Comparison of ENCODE assay signal across 1 cellular context in genomic region chr17:12438813-12439586, GRCh38.
TF ChIP-seq lines count a peak whose summit lies in the region.

No MANE protein-coding gene starts in this region.

TF ChIP-seq in K562, 482 proteins besides CTCF, POLR2A, EP300 and RAD21 (continued from another document and continues in another):
- TF ChIP-seq TSHZ1 (CRISPR knock-in tag; IDR thresholded peaks at IDR 0.05): peak; percentile 78; the same call in 1 of the 2 replicates
- no peak for TF ChIP-seq KLF1 (tag; IDR thresholded peaks at IDR 0.05)
- TF ChIP-seq HNRNPLL (IDR thresholded peaks at IDR 0.05; ENCODE audit: low read depth, low read length, poor library complexity, severe bottlenecking): no peak
- peak; percentile 85; the same call in 1 of the 2 replicates for TF ChIP-seq RREB1 (CRISPR knock-in tag; IDR thresholded peaks at IDR 0.05)
- no peak for TF ChIP-seq BRF1 (IDR thresholded peaks at IDR 0.05; ENCODE audit: borderline replicate concordance, extremely low read depth, insufficient read length)
- TF ChIP-seq TAF9B (IDR thresholded peaks at IDR 0.05; ENCODE audit: partially characterized antibody): peak; percentile 24
- TF ChIP-seq OTX1 (CRISPR knock-in tag; IDR thresholded peaks at IDR 0.05): no peak
- TF ChIP-seq SREBF1 (IDR thresholded peaks at IDR 0.05; ENCODE audit: borderline replicate concordance, low read depth, low read length): no peak
- no peak for TF ChIP-seq ZNF696 (CRISPR knock-in tag; conservative IDR thresholded peaks at IDR 0.05)
- no peak for TF ChIP-seq NR2F6 (CRISPR knock-in tag; IDR thresholded peaks at IDR 0.05)
- TF ChIP-seq ZNF717 (CRISPR knock-in tag; IDR thresholded peaks at IDR 0.05): no peak
- no peak for TF ChIP-seq ZFPM2 (CRISPR knock-in tag; IDR thresholded peaks at IDR 0.05)
- TF ChIP-seq GATA2 (CRISPR knock-in tag; IDR thresholded peaks at IDR 0.05): 0 out of 2 replicates have a peak, but pooled peaks have one; percentile 19
- no peak for TF ChIP-seq RBM17 (IDR thresholded peaks at IDR 0.05; ENCODE audit: borderline replicate concordance, low read depth, low read length)
- no peak for TF ChIP-seq POU5F1 (IDR thresholded peaks at IDR 0.05; ENCODE audit: borderline replicate concordance, low read depth, low read length, partially characterized antibody)
- no peak for TF ChIP-seq THAP12 (CRISPR knock-in tag; IDR thresholded peaks at IDR 0.05)
- TF ChIP-seq THAP7 (CRISPR knock-in tag; IDR thresholded peaks at IDR 0.05): no peak
- no peak for TF ChIP-seq FOXA3 (CRISPR knock-in tag; conservative IDR thresholded peaks at IDR 0.05 in 1 of 2, IDR thresholded peaks at IDR 0.05 in 1 of 2)
- no peak for TF ChIP-seq ZNF518B (CRISPR knock-in tag; IDR thresholded peaks at IDR 0.05)
- TF ChIP-seq ZNF77 (CRISPR knock-in tag; IDR thresholded peaks at IDR 0.05): no peak
- no peak for TF ChIP-seq SFPQ (IDR thresholded peaks at IDR 0.05; ENCODE audit: low read depth, low read length)
- no peak for TF ChIP-seq CHD4 (IDR thresholded peaks at IDR 0.05; ENCODE audit: insufficient read depth, insufficient replicate concordance, low read depth, low read length, poor library complexity, severe bottlenecking)
- no peak for TF ChIP-seq ETV6 (IDR thresholded peaks at IDR 0.05; ENCODE audit: borderline replicate concordance in 1 of 2, low read depth in 2 of 2, low read length in 1 of 2)
- no peak for TF ChIP-seq ETV6 (CRISPR knock-in tag; IDR thresholded peaks at IDR 0.05; ENCODE audit: borderline replicate concordance)
- TF ChIP-seq ARID1B (IDR thresholded peaks at IDR 0.05): peak; percentile 95
- peak; percentile 78 for TF ChIP-seq ZNF316 (IDR thresholded peaks at IDR 0.05)
- peak; percentile 54; the same call in 1 of the 2 replicates for TF ChIP-seq RUNX1 (IDR thresholded peaks at IDR 0.05; ENCODE audit: low read depth)
- TF ChIP-seq PURB (CRISPR knock-in tag; IDR thresholded peaks at IDR 0.05; ENCODE audit: low read depth): no peak
- TF ChIP-seq NFIC (IDR thresholded peaks at IDR 0.05): peak; percentile 89
- 0 out of 2 replicates have a peak, but pooled peaks have one; percentile 40 for TF ChIP-seq MBD2 (IDR thresholded peaks at IDR 0.05; ENCODE audit: borderline replicate concordance, low read depth)
- peak; percentile 97 for TF ChIP-seq SMAD3 (CRISPR knock-in tag; conservative IDR thresholded peaks at IDR 0.05)
- TF ChIP-seq FOXJ2 (tag; IDR thresholded peaks at IDR 0.05): no peak
- peak; percentile 92 for TF ChIP-seq KLF16 (IDR thresholded peaks at IDR 0.05)
- TF ChIP-seq NFRKB (IDR thresholded peaks at IDR 0.05; ENCODE audit: low read depth): no peak
- no peak for TF ChIP-seq POLR3G (IDR thresholded peaks at IDR 0.05; ENCODE audit: extremely low read depth, insufficient read length, insufficient replicate concordance)
- TF ChIP-seq ZNF282 (CRISPR knock-in tag; IDR thresholded peaks at IDR 0.05): no peak
- TF ChIP-seq ZNF639 (CRISPR knock-in tag; conservative IDR thresholded peaks at IDR 0.05 in 1 of 2, IDR thresholded peaks at IDR 0.05 in 1 of 2): peak in 1 of 2 experiments; percentile 95; a peak in 2 of 4 replicates
- no peak for TF ChIP-seq USF1 (CRISPR knock-in tag; IDR thresholded peaks at IDR 0.05)
- no peak for TF ChIP-seq SNIP1 (IDR thresholded peaks at IDR 0.05; ENCODE audit: low read depth)
- peak; percentile 91 for TF ChIP-seq ELK3 (CRISPR knock-in tag; IDR thresholded peaks at IDR 0.05)
